16 cellular contexts compared by ENCODE assay signal in genomic region chr22:22022255-22022840, GRCh38.
"Had no signal": no experiment of that assay in that cellular context is flagged by ENCODE, and none has a peak within 500 bp of the region (broad histone marks: within the 10 kb centered on the region; RNA-seq: fewer than 3 reads in every experiment).

No MANE protein-coding gene starts in this region.

- H3K36me3 ChIP-seq: cardiac muscle cell, esophagus squamous epithelium, right lobe of liver, WERI-Rb-1 had no signal

- H3K27me3 ChIP-seq: cardiac muscle cell, right lobe of liver had no signal

- H3K4me3 ChIP-seq: cardiac muscle cell, esophagus squamous epithelium, mucosa of descending colon, psoas muscle, right lobe of liver had no signal

- H3K9me3 ChIP-seq: esophagus squamous epithelium, mucosa of descending colon, psoas muscle, right lobe of liver had no signal

- H3K9me3 Mint-ChIP-seq: activated CD4-positive, alpha-beta T cell treated with anti-CD3 and anti-CD28 coated beads, Interleukin-2, amount 10 ng/mL, durations not matched to agents 24 days and 14 days; activated naive CD4-positive, alpha-beta T cell treated with anti-CD3 and anti-CD28 coated beads for 36 hours; natural killer cell treated with Interleukin-12 subunit alpha and Interleukin-12 subunit beta and Interleukin-15 and Interleukin-18, amount 100 ng/mL, for 72 hours had no signal

- ATAC-seq: mucosa of descending colon had no signal

- H3K27ac Mint-ChIP-seq: activated CD4-positive, alpha-beta T cell treated with anti-CD3 and anti-CD28 coated beads, Interleukin-2, amount 10 ng/mL, durations not matched to agents 24 days and 14 days; activated naive CD4-positive, alpha-beta T cell treated with anti-CD3 and anti-CD28 coated beads for 36 hours; natural killer cell treated with Interleukin-12 subunit alpha and Interleukin-12 subunit beta and Interleukin-15 and Interleukin-18, amount 100 ng/mL, for 72 hours had no signal

- H3K27ac ChIP-seq: cardiac muscle cell, esophagus squamous epithelium, psoas muscle, right lobe of liver, WERI-Rb-1 had no signal

- H3K4me1 ChIP-seq: esophagus squamous epithelium, psoas muscle, right lobe of liver had no signal

- FAIRE-seq: astrocyte, colon, islet of Langerhans had no signal

- H3K4me3 Mint-ChIP-seq: activated CD4-positive, alpha-beta T cell treated with anti-CD3 and anti-CD28 coated beads, Interleukin-2, amount 10 ng/mL, durations not matched to agents 24 days and 14 days; activated naive CD4-positive, alpha-beta T cell treated with anti-CD3 and anti-CD28 coated beads for 36 hours; natural killer cell treated with Interleukin-12 subunit alpha and Interleukin-12 subunit beta and Interleukin-15 and Interleukin-18, amount 100 ng/mL, for 72 hours had no signal

- DNase-seq: activated CD4-positive, alpha-beta T cell treated with anti-CD3 and anti-CD28 coated beads, Interleukin-2, amount 10 ng/mL, durations not matched to agents 24 days and 14 days; activated naive CD4-positive, alpha-beta T cell treated with anti-CD3 and anti-CD28 coated beads for 36 hours; esophagus squamous epithelium; foreskin fibroblast; head of caudate nucleus; mucosa of descending colon; psoas muscle; right lobe of liver; stimulated activated naive CD4-positive, alpha-beta T cell; trophoblast cell; WERI-Rb-1 had no signal

- H3K36me3 Mint-ChIP-seq: natural killer cell treated with Interleukin-12 subunit alpha and Interleukin-12 subunit beta and Interleukin-15 and Interleukin-18, amount 100 ng/mL, for 72 hours had no signal
